8 cellular contexts compared by ENCODE assay signal in the genomic region with DNA sequence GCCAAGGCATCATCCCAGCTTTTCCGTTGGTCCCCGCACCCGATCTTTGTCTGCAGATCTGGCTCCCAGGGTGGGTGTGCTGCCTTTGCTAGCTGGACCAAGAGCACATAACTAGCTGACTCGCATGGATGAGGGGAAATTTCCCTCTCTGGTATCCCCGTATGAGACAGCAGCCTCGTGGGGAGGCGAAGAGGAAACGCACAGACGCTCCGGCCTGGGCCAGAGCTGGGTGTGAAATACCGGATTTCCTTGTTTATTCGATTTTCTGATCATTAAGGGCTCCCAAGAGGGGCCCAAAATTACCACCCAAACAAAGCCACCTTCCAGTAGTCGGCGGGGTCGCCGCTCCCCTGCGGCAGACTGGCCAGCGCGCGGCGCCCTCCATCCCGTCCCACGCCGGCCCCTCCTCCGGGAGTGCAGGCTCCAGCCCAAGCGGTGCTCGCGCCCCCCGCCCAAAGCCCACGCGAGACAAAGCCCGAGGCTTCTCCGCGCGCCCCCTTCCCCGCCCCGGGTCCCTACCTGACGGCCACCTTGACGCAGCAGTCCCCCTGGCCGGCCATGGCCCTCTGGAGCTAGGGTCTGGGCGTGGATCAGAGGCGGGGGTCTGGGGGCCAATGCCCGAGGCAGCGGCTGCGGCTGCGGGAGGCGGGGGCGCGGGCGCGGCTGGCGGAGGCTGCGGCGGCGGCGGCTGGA. TPM values are rescaled to one million over a fixed set of nuclear protein-coding genes. Genes with fewer than 3 reads are reported as not detected.
DNase-seq lines count a peak whose midpoint lies in the region; ATAC-seq and TF ChIP-seq lines count a peak whose summit lies in the region.

No MANE protein-coding gene starts in this region.

- POLR2A ChIA-PET in HEK293 (lab: Yijun Ruan, JAX), result no interaction called here
- POLR2A ChIA-PET in activated CD4-positive, alpha-beta T cell treated with anti-CD3 and anti-CD28 coated beads, Interleukin-2, amount 10 ng/mL, durations not matched to agents 7 days and 5 days (lab: Charles Lee), result no interaction called here

- H3K4me3 ChIP-seq in HEK293 (ENCODE audit: low read depth, low read length) (peak overlapping the region; percentile 46), epithelial cell of proximal tubule (ENCODE audit: low read depth, low read length) (peak overlapping the region; percentile 55), neutrophil (ENCODE audit: low read depth in 1 of 2, low read length in 1 of 2) (peak overlapping the region; percentile 77 to 90)

- H3K36me3 Mint-ChIP-seq in activated CD4-positive, alpha-beta T cell treated with anti-CD3 and anti-CD28 coated beads, Interleukin-2, amount 10 ng/mL, durations not matched to agents 7 days and 5 days (ENCODE audit: low read depth), result peaks cover 30% of the 10 kb centered on the region

- H3K36me3 ChIP-seq in HEK293 (ENCODE audit: control insufficient read depth in 2 of 2, insufficient read depth in 1 of 2, low read length in 2 of 2) (no peaks in the 10 kb centered on the region), neutrophil (no peaks in the 10 kb centered on the region)

- peak overlapping the region; percentile 99 for H3K27ac Mint-ChIP-seq in activated CD4-positive, alpha-beta T cell treated with anti-CD3 and anti-CD28 coated beads, Interleukin-2, amount 10 ng/mL, durations not matched to agents 7 days and 5 days

- no peaks in the 10 kb centered on the region for H3K27me3 ChIP-seq in neutrophil

- H3K4me1 ChIP-seq in HEK293 (ENCODE audit: control insufficient read depth, insufficient read depth, low read length) (no peaks in the 10 kb centered on the region), neutrophil (ENCODE audit: control insufficient read depth in 1 of 2, insufficient read depth in 1 of 2, low read depth in 1 of 2, low read length in 1 of 2) (peaks cover 92 to 93% of the 10 kb centered on the region in 2 experiments)

- TF ChIP-seq CTCF in HEK293 (tag by site-specific recombination; IDR thresholded peaks at IDR 0.05) (no peak), epithelial cell of proximal tubule (conservative IDR thresholded peaks at IDR 0.05; ENCODE audit: low read depth, low read length) (no peak), neutrophil (IDR thresholded peaks at IDR 0.05) (no peak)

- CTCF ChIA-PET in HEK293 (lab: Yijun Ruan, JAX), result interaction anchor here (1.3 to 9.6 kb wide), 4 partner anchors 17 to 96 kb away, joined by 5 to 65 read pairs (median 12); no protein-coding TSS in a partner anchor
- CTCF ChIA-PET in activated CD4-positive, alpha-beta T cell treated with anti-CD3 and anti-CD28 coated beads, Interleukin-2, amount 10 ng/mL, durations not matched to agents 7 days and 5 days (lab: Charles Lee), result interaction anchor here (0.7 to 13.3 kb wide), 7 partner anchors 7 to 128 kb away, joined by 3 to 152 read pairs (median 6); no protein-coding TSS in a partner anchor

- H3K4me3 Mint-ChIP-seq in activated CD4-positive, alpha-beta T cell treated with anti-CD3 and anti-CD28 coated beads, Interleukin-2, amount 10 ng/mL, durations not matched to agents 7 days and 5 days, result peak overlapping the region; percentile 91

- H3K27ac ChIP-seq in HEK293 (ENCODE audit: extremely low read depth, low read depth, low read length) (peak overlapping the region; percentile 27; the same call in 1 of the 2 replicates), neutrophil (peak overlapping the region; percentile 98)

- no peaks in the 10 kb centered on the region for H3K9me3 Mint-ChIP-seq in activated CD4-positive, alpha-beta T cell treated with anti-CD3 and anti-CD28 coated beads, Interleukin-2, amount 10 ng/mL, durations not matched to agents 7 days and 5 days

- DNase-seq in AML-193 (lab: John Stamatoyannopoulos, UW) (peak; percentile 11 to 14), epithelial cell of proximal tubule (ENCODE audit: low read depth) (no peak), OCI-M2 (lab: John Stamatoyannopoulos, UW; ENCODE audit: unreplicated experiment) (no peak), left lobe of liver (ENCODE audit: low spot score) (no peak)
- peak; percentile 46 for DNase-seq in activated CD4-positive, alpha-beta T cell treated with anti-CD3 and anti-CD28 coated beads, Interleukin-2, amount 10 ng/mL, durations not matched to agents 7 days and 5 days

- no peak for ATAC-seq in left lobe of liver
- ATAC-seq in HG02981 (IDR thresholded peaks at IDR 0.05; ENCODE audit: unreplicated experiment), result no peak

- H3K4me1 Mint-ChIP-seq in activated CD4-positive, alpha-beta T cell treated with anti-CD3 and anti-CD28 coated beads, Interleukin-2, amount 10 ng/mL, durations not matched to agents 7 days and 5 days, result peaks cover 75% of the 10 kb centered on the region

- H3K9me3 ChIP-seq in HEK293 (ENCODE audit: control insufficient read depth, insufficient read depth, low read depth, low read length) (no peaks in the 10 kb centered on the region), neutrophil (no peaks in the 10 kb centered on the region)

- H3K27me3 Mint-ChIP-seq in activated CD4-positive, alpha-beta T cell treated with anti-CD3 and anti-CD28 coated beads, Interleukin-2, amount 10 ng/mL, durations not matched to agents 7 days and 5 days, result no peaks in the 10 kb centered on the region

TF ChIP-seq in HEK293, 187 proteins besides CTCF, POLR2A, EP300 and RAD21:
- TF ChIP-seq ZNF266 (tag by site-specific recombination; IDR thresholded peaks at IDR 0.05; ENCODE audit: low read depth) (no peak), ZNF585B (tag by site-specific recombination; IDR thresholded peaks at IDR 0.05) (no peak), EGR2 (tag by site-specific recombination; IDR thresholded peaks at IDR 0.05; ENCODE audit: low read depth) (peak; percentile 39), ZFHX2 (tag by site-specific recombination; conservative IDR thresholded peaks at IDR 0.05) (peak; percentile 59), ZBTB17 (tag by site-specific recombination; IDR thresholded peaks at IDR 0.05) (peak; percentile 67), GLIS2 (tag by site-specific recombination; IDR thresholded peaks at IDR 0.05) (peak; percentile 32; the same call in 1 of the 2 replicates), PATZ1 (tag by site-specific recombination; IDR thresholded peaks at IDR 0.05) (no peak), OVOL3 (tag by site-specific recombination; IDR thresholded peaks at IDR 0.05) (no peak), ZNF121 (tag by site-specific recombination; IDR thresholded peaks at IDR 0.05) (no peak)
- TF ChIP-seq, protein P1, sequence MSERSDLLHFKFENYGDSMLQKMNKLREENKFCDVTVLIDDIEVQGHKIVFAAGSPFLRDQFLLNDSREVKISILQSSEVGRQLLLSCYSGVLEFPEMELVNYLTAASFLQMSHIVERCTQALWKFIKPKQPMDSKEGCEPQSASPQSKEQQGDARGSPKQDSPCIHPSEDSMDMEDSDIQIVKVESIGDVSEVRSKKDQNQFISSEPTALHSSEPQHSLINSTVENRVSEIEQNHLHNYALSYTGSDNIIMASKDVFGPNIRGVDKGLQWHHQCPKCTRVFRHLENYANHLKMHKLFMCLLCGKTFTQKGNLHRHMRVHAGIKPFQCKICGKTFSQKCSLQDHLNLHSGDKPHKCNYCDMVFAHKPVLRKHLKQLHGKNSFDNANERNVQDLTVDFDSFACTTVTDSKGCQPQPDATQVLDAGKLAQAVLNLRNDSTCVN (tag by site-specific recombination; optimal IDR thresholded peaks at IDR 0.05), result peak; percentile 59
- TF ChIP-seq, protein P2, sequence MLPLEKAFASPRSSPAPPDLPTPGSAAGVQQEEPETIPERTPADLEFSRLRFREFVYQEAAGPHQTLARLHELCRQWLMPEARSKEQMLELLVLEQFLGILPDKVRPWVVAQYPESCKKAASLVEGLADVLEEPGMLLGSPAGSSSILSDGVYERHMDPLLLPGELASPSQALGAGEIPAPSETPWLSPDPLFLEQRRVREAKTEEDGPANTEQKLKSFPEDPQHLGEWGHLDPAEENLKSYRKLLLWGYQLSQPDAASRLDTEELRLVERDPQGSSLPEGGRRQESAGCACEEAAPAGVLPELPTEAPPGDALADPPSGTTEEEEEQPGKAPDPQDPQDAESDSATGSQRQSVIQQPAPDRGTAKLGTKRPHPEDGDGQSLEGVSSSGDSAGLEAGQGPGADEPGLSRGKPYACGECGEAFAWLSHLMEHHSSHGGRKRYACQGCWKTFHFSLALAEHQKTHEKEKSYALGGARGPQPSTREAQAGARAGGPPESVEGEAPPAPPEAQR (tag by site-specific recombination; IDR thresholded peaks at IDR 0.05), result no peak
TF ChIP-seq in HEK293: peak in this region for 5.

RNA-seq across cellular contexts. Expression of gene KIF21B, which starts 0.5 kb away (rescaled TPM):
- 100 to 1,000 TPM; 104 to 107 TPM for total RNA-seq in activated CD4-positive, alpha-beta T cell treated with anti-CD3 and anti-CD28 coated beads, Interleukin-2, amount 10 ng/mL, durations not matched to agents 7 days and 5 days
- total RNA-seq in epithelial cell of proximal tubule (12.0 and 13.3 TPM in 2 replicates), left lobe of liver (0.93 TPM)

Comparison
In these comparisons a context has a peak if more than half of its experiments do, and no peak if none do; other contexts are left out.
1. DNase-seq: peak in AML-193 (2 of 2) and activated CD4-positive, alpha-beta T cell treated with anti-CD3 and anti-CD28 coated beads, Interleukin-2, amount 10 ng/mL, durations not matched to agents 7 days and 5 days (single experiment); none in epithelial cell of proximal tubule (single experiment), OCI-M2 (single experiment) and left lobe of liver (single experiment).
2. Peak in every context shown above with its lines, with median percentiles within 50 percentile points of each other: H3K4me3 ChIP-seq.